In genomic region chr2:2716771-2717170, GRCh38 we compare ENCODE assay signal across 9 cellular contexts.
"Had no signal": no experiment of that assay in that cellular context is flagged by ENCODE, and none has a peak within 500 bp of the region (broad histone marks: within the 10 kb centered on the region; RNA-seq: fewer than 3 reads in every experiment).

No MANE protein-coding gene starts in this region.

- H3K27ac ChIP-seq: GM23248 had no signal

- H3K36me3 ChIP-seq: HAP-1 had no signal

- H3K9me3 ChIP-seq: HAP-1 had no signal

- H3K9ac ChIP-seq: GM23248 had no signal

- DNase-seq: GM23248, GOT3, H7, H9, HCEC 1CT, HFFc6 had no signal

- ATAC-seq: GM23338, HCT116 had no signal

- H2AFZ ChIP-seq: GM23248, GM23338 had no signal

- H3K4me1 ChIP-seq: HAP-1 had no signal

- H3K4me3 ChIP-seq: GM23248, GM23338, HAP-1 had no signal

- H3K4me2 ChIP-seq: GM23338 had no signal
